ENCODE assay signal across 9 cellular contexts in genomic region chr19:58348080-58348479, GRCh38. TPM values are rescaled to one million over a fixed set of nuclear protein-coding genes. Genes with fewer than 3 reads are reported as not detected.
DNase-seq lines count a peak whose midpoint lies in the region; ATAC-seq and TF ChIP-seq lines count a peak whose summit lies in the region.
"Not testable (repeated sequence)": the region's sequence is repeated elsewhere in the genome, so short reads cannot be mapped to it uniquely, and the experiment has no call there.
"Had no signal": no experiment of that assay in that cellular context is flagged by ENCODE, and none has a peak within 500 bp of the region (broad histone marks: within the 10 kb centered on the region; RNA-seq: fewer than 3 reads in every experiment).

No MANE protein-coding gene starts in this region.

- CTCF ChIA-PET in WTC11 (lab: Charles Lee), result interaction anchor here (0.7 to 3.2 kb wide), 7 partner anchors 9 to 166 kb away, joined by 3 to 22 read pairs (median 7); partner anchors contain the start of genes ZNF497 and ZNF8

- H3K27ac Mint-ChIP-seq in WTC11, result not testable (repeated sequence)
- peak overlapping the region in 4 of 5 experiments; percentile 70 to 95 (median 94) for H3K27ac Mint-ChIP-seq in brain

- not testable (repeated sequence) for TF ChIP-seq CTCF in GM12865 (IDR thresholded peaks at IDR 0.05; ENCODE audit: insufficient read depth, low read depth, low read length, missing control alignments); WTC11 (IDR thresholded peaks at IDR 0.05); brain (conservative IDR thresholded peaks at IDR 0.05); fibroblast of mammary gland (conservative IDR thresholded peaks at IDR 0.05; ENCODE audit: control insufficient read depth, insufficient read depth, low read depth, low read length); lung (IDR thresholded peaks at IDR 0.05; ENCODE audit: control extremely low read depth, extremely low read depth); psoas muscle (IDR thresholded peaks at IDR 0.05); upper lobe of right lung (IDR thresholded peaks at IDR 0.05)

- intact Hi-C loops in psoas muscle (cut with DNase I); upper lobe of right lung (cut with DNase I): not testable (repeated sequence)

- ATAC-seq in WTC11; lung (ENCODE audit: insufficient read depth, low FRiP score); psoas muscle; upper lobe of right lung: not testable (repeated sequence)

- POLR2A ChIA-PET in WTC11 (lab: Charles Lee), result interaction anchor here (2.9 kb wide), 1 partner anchor 15 kb away, joined by 25 read pairs; the partner anchor contains the start of gene ZNF497

- H3K27ac ChIP-seq in lung (ENCODE audit: low read depth in 1 of 2, low read length in 1 of 2); psoas muscle: not testable (repeated sequence)
- peak overlapping the region; percentile 65 for H3K27ac ChIP-seq in upper lobe of right lung

- DNase-seq in GM12865 (ENCODE audit: low read depth); Jurkat, Clone E6-1 (ENCODE audit: low read depth, low spot score); WTC11 (ENCODE audit: low spot score); fibroblast of mammary gland (ENCODE audit: low read depth); lung (ENCODE audit: low spot score); psoas muscle; upper lobe of right lung: not testable (repeated sequence)

- not testable (repeated sequence) for H3K27me3 ChIP-seq in lung (ENCODE audit: control insufficient read depth, insufficient read depth)
- H3K27me3 ChIP-seq in psoas muscle (ENCODE audit: insufficient read depth in 3 of 3, low read length in 2 of 3), result peaks cover 0 to 38% (median 11%) of the 10 kb centered on the region in 3 donors
- H3K27me3 ChIP-seq in upper lobe of right lung, result peaks cover 14% of the 10 kb centered on the region

- H3K4me1 ChIP-seq in lung (ENCODE audit: control insufficient read depth in 2 of 2, insufficient read depth in 2 of 2, low read length in 2 of 2); psoas muscle; upper lobe of right lung: not testable (repeated sequence)

- peaks cover 54% of the 10 kb centered on the region for H3K27me3 Mint-ChIP-seq in WTC11 (ENCODE audit: low read depth)
- H3K27me3 Mint-ChIP-seq in brain, result not testable (repeated sequence)

- H3K9me3 ChIP-seq in lung (ENCODE audit: control insufficient read depth in 2 of 2, insufficient read depth in 1 of 2, low read length in 1 of 2); psoas muscle; upper lobe of right lung: not testable (repeated sequence)

- H3K9me3 Mint-ChIP-seq in WTC11, brain: not testable (repeated sequence)

- not testable (repeated sequence) for H3K36me3 ChIP-seq in lung (ENCODE audit: control insufficient read depth in 2 of 2, insufficient read depth in 2 of 2, low read length in 2 of 2); psoas muscle (ENCODE audit: insufficient read depth in 1 of 2, low read depth in 1 of 2); upper lobe of right lung

- not testable (repeated sequence) for H3K36me3 Mint-ChIP-seq in WTC11
- H3K36me3 Mint-ChIP-seq in brain, result peaks cover 31% of the 10 kb centered on the region

- H3K4me1 Mint-ChIP-seq in WTC11, result not testable (repeated sequence)
- peaks cover 48% of the 10 kb centered on the region for H3K4me1 Mint-ChIP-seq in brain

- peak overlapping the region; percentile 98 for H3K4me3 ChIP-seq in GM12865 (ENCODE audit: low read depth, low read length)
- H3K4me3 ChIP-seq in Jurkat, Clone E6-1 (ENCODE audit: low read length), result peak overlapping the region; percentile 81
- peak overlapping the region; percentile 87 for H3K4me3 ChIP-seq in fibroblast of mammary gland (ENCODE audit: control insufficient read depth, low read depth, low read length)
- H3K4me3 ChIP-seq in lung, result peak overlapping the region; percentile 66
- peak overlapping the region; percentile 73 for H3K4me3 ChIP-seq in psoas muscle
- H3K4me3 ChIP-seq in upper lobe of right lung, result peak overlapping the region; percentile 73

- H3K4me3 Mint-ChIP-seq in WTC11, result peak overlapping the region; percentile 93
- H3K4me3 Mint-ChIP-seq in brain, result peak overlapping the region; percentile 95 to 98 (median 98)

- 14 to 20% methylated on average over 12 of the region's 12 CpGs for WGBS in lung, 2 donors
- WGBS in psoas muscle, 3 donors, result 11 to 22% (median 16%) methylated on average over 12 of the region's 12 CpGs

RNA-seq across cellular contexts. Expression of gene A1BG, which starts 5.2 kb away (rescaled TPM):
- polyA plus RNA-seq in Jurkat, Clone E6-1 (2012; ENCODE audit: insufficient read depth, insufficient read length), result 35.6 TPM
- total RNA-seq in WTC11 (2021) (22.6 to 24.3 TPM (median 23.4 TPM) in 3 replicates), lung (10 to 100 TPM in 1 of 2 donors, 1 to 10 TPM in 1; 1.2 to 16.4 TPM), psoas muscle (1 to 10 TPM; 1.6 to 5.4 (median 3.8) TPM), upper lobe of right lung (12.7 TPM)
- polyA plus RNA-seq in brain (ENCODE audit: insufficient read depth, low read depth, low replicate concordance) (27.1 TPM), lung (10 to 100 TPM; 20.9 to 53.4 TPM), psoas muscle (10 to 100 TPM in 2 of 3 donors, 1 to 10 TPM in 1; 5.2 to 12.0 (median 10.0) TPM)

RNA-seq across cellular contexts. Expression of gene ZNF497, which starts 14.5 kb away (rescaled TPM):
- 3.8 TPM for polyA plus RNA-seq in Jurkat, Clone E6-1 (2012; ENCODE audit: insufficient read depth, insufficient read length)
- total RNA-seq in WTC11 (2021), result 1.7 to 2.1 TPM (median 2.0 TPM) in 3 replicates
- 2.5 TPM for polyA plus RNA-seq in brain (ENCODE audit: insufficient read depth, low read depth, low replicate concordance)
- total RNA-seq in lung, result 1 to 10 TPM; 3.5 to 3.8 TPM
- 1 to 10 TPM in 1 of 2 donors, under 1 TPM in 1; 0.97 to 1.3 TPM for polyA plus RNA-seq in lung
- total RNA-seq in psoas muscle, result under 1 TPM; 0.08 to 0.30 (median 0.18) TPM
- under 1 TPM; 0.13 to 0.43 (median 0.30) TPM for polyA plus RNA-seq in psoas muscle
- total RNA-seq in upper lobe of right lung, result 1.4 TPM

RNA-seq across cellular contexts. Expression of gene ZSCAN22, which starts 21.3 kb away (rescaled TPM):
- 1.5 TPM for polyA plus RNA-seq in Jurkat, Clone E6-1 (2012; ENCODE audit: insufficient read depth, insufficient read length)
- total RNA-seq in WTC11 (2021) (3.2 TPM in 3 replicates), lung (1 to 10 TPM; 3.7 TPM), psoas muscle (1 to 10 TPM; 2.0 to 3.1 (median 2.4) TPM), upper lobe of right lung (4.0 TPM)
- polyA plus RNA-seq in brain (ENCODE audit: insufficient read depth, low read depth, low replicate concordance) (1.4 TPM), lung (1 to 10 TPM in 1 of 2 donors, under 1 TPM in 1; 0.93 to 1.1 TPM), psoas muscle (1 to 10 TPM; 1.1 to 1.8 (median 1.8) TPM)
- total RNA-seq: PC-9 had no signal

RNA-seq across cellular contexts. Expression of gene ZNF837, which starts 32.8 kb away (rescaled TPM):
- 3.8 TPM for polyA plus RNA-seq in Jurkat, Clone E6-1 (2012; ENCODE audit: insufficient read depth, insufficient read length)
- total RNA-seq in WTC11 (2021) (3.4 to 4.9 TPM (median 4.6 TPM) in 3 replicates), lung (1 to 10 TPM; 2.5 to 3.2 TPM), psoas muscle (under 1 TPM; 0.10 to 0.34 (median 0.20) TPM), upper lobe of right lung (1.6 TPM)
- polyA plus RNA-seq in brain (ENCODE audit: insufficient read depth, low read depth, low replicate concordance) (1.4 TPM), lung (1 to 10 TPM; 1.7 to 2.9 TPM), psoas muscle (under 1 TPM; 0.08 to 0.33 (median 0.24) TPM)

RNA-seq across cellular contexts. Expression of gene RPS5, which starts 39.0 kb away (rescaled TPM):
- polyA plus RNA-seq in Jurkat, Clone E6-1 (2012; ENCODE audit: insufficient read depth, insufficient read length), result 1,707 TPM
- total RNA-seq in WTC11 (2021), result 1,498 to 1,502 TPM (median 1,501 TPM) in 3 replicates
- 1,967 TPM for polyA plus RNA-seq in brain (ENCODE audit: insufficient read depth, low read depth, low replicate concordance)
- total RNA-seq in lung, result 1,000 to 10,000 TPM in 1 of 2 donors, 100 to 1,000 TPM in 1; 927 to 1,036 TPM
- 1,000 to 10,000 TPM; 1,145 to 1,802 TPM for polyA plus RNA-seq in lung
- total RNA-seq in psoas muscle, result 100 to 1,000 TPM; 513 to 839 (median 740) TPM
- polyA plus RNA-seq in psoas muscle, result 1,000 to 10,000 TPM; 1,118 to 2,384 (median 1,312) TPM
- total RNA-seq in upper lobe of right lung, result 721 TPM
